Comparison of ENCODE assay signal across 8 cellular contexts in genomic region chr1:35192056-35192852, GRCh38. TPM values are rescaled to one million over a fixed set of nuclear protein-coding genes. Genes with fewer than 3 reads are reported as not detected.
DNase-seq lines count a peak whose midpoint lies in the region; ATAC-seq and TF ChIP-seq lines count a peak whose summit lies in the region.

No MANE protein-coding gene starts in this region.

- H3K4me3 Mint-ChIP-seq in T-helper 2 cell treated with Interferon-gamma antibody and Interleukin-4, amounts not matched to agents 5 μg/mL and 100 μg/mL, for 36 hours: peak overlapping the region; percentile 96

- intact Hi-C loops in uterus (cut with DNase I; ENCODE audit: low total_unique reads): no loop called here

- no peaks in the 10 kb centered on the region for H3K27me3 Mint-ChIP-seq in T-helper 2 cell treated with Interferon-gamma antibody and Interleukin-4, amounts not matched to agents 5 μg/mL and 100 μg/mL, for 36 hours (ENCODE audit: low read depth)

- TF ChIP-seq POLR2A in uterus (IDR thresholded peaks at IDR 0.05): peak; percentile 56 to 69

- no peaks in the 10 kb centered on the region for H3K9me3 ChIP-seq in uterus

- DNase-seq in GM04504 (ENCODE audit: low read depth) (peak; percentile 53), NCI-H1694 (lab: John Stamatoyannopoulos, UW) (peak; percentile 28), hepatic stellate cell (ENCODE audit: low spot score) (peak; percentile 88), uterus (peak; percentile 82 to 85)
- peak; percentile 89 for DNase-seq in T-helper 2 cell treated with Interferon-gamma antibody and Interleukin-4, amounts not matched to agents 5 μg/mL and 100 μg/mL, for 36 hours (ENCODE audit: low spot score)

- H3K36me3 Mint-ChIP-seq in T-helper 2 cell treated with Interferon-gamma antibody and Interleukin-4, amounts not matched to agents 5 μg/mL and 100 μg/mL, for 36 hours (ENCODE audit: low read depth): peaks cover 50% of the 10 kb centered on the region

- H3K27ac ChIP-seq in angular gyrus (ENCODE audit: low read depth, low read length): peak overlapping the region; percentile 93
- peak overlapping the region; percentile 99 for H3K27ac ChIP-seq in rectal smooth muscle tissue (ENCODE audit: low read depth, low read length)
- H3K27ac ChIP-seq in uterus: peak overlapping the region; percentile 100

- H3K4me1 ChIP-seq in rectal smooth muscle tissue (ENCODE audit: control insufficient read depth, insufficient read depth, low read length): peaks cover 16% of the 10 kb centered on the region
- H3K4me1 ChIP-seq in uterus: peaks cover 11 to 14% of the 10 kb centered on the region in 2 donors

- H3K27me3 ChIP-seq in rectal smooth muscle tissue (ENCODE audit: control insufficient read depth, insufficient read depth, low read length): no peaks in the 10 kb centered on the region
- H3K27me3 ChIP-seq in uterus: no peaks in the 10 kb centered on the region

- peak; percentile 50 for ATAC-seq in HG02642 (IDR thresholded peaks at IDR 0.05; ENCODE audit: poor library complexity, unreplicated experiment)

- H3K9ac ChIP-seq in rectal smooth muscle tissue (ENCODE audit: low read length): peak overlapping the region; percentile 97

- peaks cover 44% of the 10 kb centered on the region for H3K4me1 Mint-ChIP-seq in T-helper 2 cell treated with Interferon-gamma antibody and Interleukin-4, amounts not matched to agents 5 μg/mL and 100 μg/mL, for 36 hours (ENCODE audit: low read depth)

- peaks cover 28% of the 10 kb centered on the region for H3K36me3 ChIP-seq in rectal smooth muscle tissue (ENCODE audit: control insufficient read depth, insufficient read depth, low read length)
- no peaks in the 10 kb centered on the region for H3K36me3 ChIP-seq in uterus

- H3K4me3 ChIP-seq in rectal smooth muscle tissue (ENCODE audit: low read length): peak overlapping the region; percentile 84
- peak overlapping the region; percentile 96 to 100 for H3K4me3 ChIP-seq in uterus

- peak overlapping the region; percentile 99 for H3K27ac Mint-ChIP-seq in T-helper 2 cell treated with Interferon-gamma antibody and Interleukin-4, amounts not matched to agents 5 μg/mL and 100 μg/mL, for 36 hours

- peak in 2 of 4 experiments; percentile 26 to 34 for TF ChIP-seq CTCF in uterus (IDR thresholded peaks at IDR 0.05)

- H3K9me3 Mint-ChIP-seq in T-helper 2 cell treated with Interferon-gamma antibody and Interleukin-4, amounts not matched to agents 5 μg/mL and 100 μg/mL, for 36 hours: no peaks in the 10 kb centered on the region

RNA-seq across cellular contexts. Expression of gene SFPQ, which starts 0.7 kb away (rescaled TPM):
- 100 to 1,000 TPM in 3 of 4 donors, 10 to 100 TPM in 1; 82.1 to 310 (median 200) TPM for total RNA-seq in uterus

Comparison
In these comparisons a context has a peak if more than half of its experiments do, and no peak if none do; other contexts are left out.
1. Peak in every context shown above with its lines: DNase-seq, ATAC-seq, H3K4me3 ChIP-seq and H3K27ac ChIP-seq.
2. DNase-seq: peak in every context shown above with its lines; median percentile 89 in T-helper 2 cell treated with Interferon-gamma antibody and Interleukin-4, amounts not matched to agents 5 μg/mL and 100 μg/mL, for 36 hours; 88 in hepatic stellate cell; 84 in uterus; 53 in GM04504; 28 in NCI-H1694.